In genomic region chr1:154955039-154955717, GRCh38 we compare ENCODE assay signal across 8 cellular contexts. TPM values are rescaled to one million over a fixed set of nuclear protein-coding genes. Genes with fewer than 3 reads are reported as not detected.
DNase-seq lines count a peak whose midpoint lies in the region; ATAC-seq and TF ChIP-seq lines count a peak whose summit lies in the region.

No MANE protein-coding gene starts in this region.

- H3K36me3 ChIP-seq in HUES64 (ENCODE audit: insufficient read depth, low read length) (peaks cover 24% of the 10 kb centered on the region), adrenal gland (replicated peaks in 1 of 2) (peaks cover 0 to 26% of the 10 kb centered on the region in 2 donors), hepatocyte (replicated peaks; ENCODE audit: insufficient read depth, low read depth) (no peaks in the 10 kb centered on the region)

- H3K9ac ChIP-seq in HUES64 (ENCODE audit: low read depth, low read length): peak overlapping the region; percentile 79

- peak; percentile 50 for ATAC-seq in GM19035 (IDR thresholded peaks at IDR 0.05; ENCODE audit: unreplicated experiment)
- peak; percentile 53 for ATAC-seq in SK-N-SH treated with all-trans-retinoic acid at 6 μM for 48 hours
- ATAC-seq in HG03439 (IDR thresholded peaks at IDR 0.05; ENCODE audit: unreplicated experiment): no peak

- intact Hi-C loops in adrenal gland (cut with DNase I): no loop called here

- H2AFZ ChIP-seq in hepatocyte: peak overlapping the region; percentile 38

- POLR2A ChIA-PET in AG04450 (lab: Yijun Ruan, JAX): interaction anchor here (0.5 to 5.5 kb wide), 9 partner anchors 16 to 1758 kb away, joined by 3 to 21 read pairs (median 5); partner anchors contain the start of genes KRTCAP2, PMVK and SHC1

- no peaks in the 10 kb centered on the region for H4K20me1 ChIP-seq in hepatocyte (ENCODE audit: insufficient read depth, poor library complexity, severe bottlenecking)

- H3K4me1 ChIP-seq in HUES64 (ENCODE audit: insufficient read depth, low read length): peaks cover 25% of the 10 kb centered on the region
- H3K4me1 ChIP-seq in adrenal gland (replicated peaks in 1 of 2): peaks cover 41 to 60% of the 10 kb centered on the region in 2 donors
- peaks cover 30% of the 10 kb centered on the region for H3K4me1 ChIP-seq in hepatocyte (ENCODE audit: insufficient read depth)

- DNase-seq in AG04450 (ENCODE audit: low read depth, low spot score): no peak
- DNase-seq in adrenal gland: peak; percentile 55 to 92 (median 73)
- peak; percentile 83 for DNase-seq in hepatocyte (ENCODE audit: low spot score)
- peak; percentile 65 for DNase-seq in retinal pigment epithelial cell (ENCODE audit: low read depth)

- no peak for TF ChIP-seq POLR2A in adrenal gland (IDR thresholded peaks at IDR 0.05)

- H3K9me2 ChIP-seq in hepatocyte (replicated peaks; ENCODE audit: insufficient read depth): no peaks in the 10 kb centered on the region

- H3K9me3 ChIP-seq in AG04450 (ENCODE audit: control insufficient read depth, insufficient read depth, low read length) (no peaks in the 10 kb centered on the region), HUES64 (ENCODE audit: insufficient read depth, low read depth, low read length) (no peaks in the 10 kb centered on the region), adrenal gland (replicated peaks in 1 of 3) (no peaks in the 10 kb centered on the region), hepatocyte (ENCODE audit: low read depth) (no peaks in the 10 kb centered on the region)

- peak overlapping the region; percentile 84 for H3K4me3 ChIP-seq in AG04450 (ENCODE audit: low read depth, low read length)
- H3K4me3 ChIP-seq in HUES64 (ENCODE audit: low read length): peak overlapping the region; percentile 54
- H3K4me3 ChIP-seq in adrenal gland: peak overlapping the region in 2 of 4 donors; percentile 8 to 64
- H3K4me3 ChIP-seq in hepatocyte: peak overlapping the region; percentile 12
- peak overlapping the region; percentile 77 for H3K4me3 ChIP-seq in retinal pigment epithelial cell (ENCODE audit: low read length)

- H3K27me3 ChIP-seq in AG04450 (ENCODE audit: control insufficient read depth, insufficient read depth, low read length) (no peaks in the 10 kb centered on the region), HUES64 (ENCODE audit: insufficient read depth, low read length) (no peaks in the 10 kb centered on the region), adrenal gland (no peaks in the 10 kb centered on the region), hepatocyte (no peaks in the 10 kb centered on the region)

- TF ChIP-seq CTCF in AG04450 (IDR thresholded peaks at IDR 0.05; ENCODE audit: low read depth, low read length) (no peak), adrenal gland (IDR thresholded peaks at IDR 0.05) (no peak), hepatocyte (IDR thresholded peaks at IDR 0.05; ENCODE audit: poor library complexity) (no peak), retinal pigment epithelial cell (conservative IDR thresholded peaks at IDR 0.05; ENCODE audit: low read depth, low read length) (peak; percentile 6)

- H3K27ac ChIP-seq in AG04450 (ENCODE audit: low read depth, low read length) (peak overlapping the region; percentile 88), HUES64 (ENCODE audit: low read depth, low read length) (peak overlapping the region; percentile 92), adrenal gland (peak overlapping the region; percentile 19 to 84 (median 61)), hepatocyte (peak overlapping the region; percentile 74)

- CTCF ChIA-PET in AG04450 (lab: Charles Lee): interaction anchor here (0.7 to 3.8 kb wide), 21 partner anchors 9 to 396 kb away, joined by 3 to 28 read pairs (median 4); partner anchors contain the start of genes ADAM15, LENEP, PMVK and SHC1

- peak overlapping the region; percentile 77 for H3K4me2 ChIP-seq in hepatocyte

- H3K79me2 ChIP-seq in hepatocyte: peaks cover 49% of the 10 kb centered on the region

- 39% methylated on average over 4 of the region's 4 CpGs for WGBS in HUES64
- WGBS in adrenal gland, 4 donors: 0 to 15% (median 10%) methylated on average over 2 to 4 of the region's 4 CpGs
- WGBS in hepatocyte (ENCODE audit: low lambda C conversion rate, missing lambda C conversion rate): 27% methylated on average over 4 of the region's 4 CpGs

TF ChIP-seq in SK-N-SH treated with all-trans-retinoic acid at 6 μM for 48 hours, 23 proteins besides CTCF, POLR2A, EP300 and RAD21:
- TF ChIP-seq TOX (CRISPR knock-in tag; IDR thresholded peaks at IDR 0.05; ENCODE audit: borderline replicate concordance): peak; percentile 32
- TF ChIP-seq OSR1 (CRISPR knock-in tag; IDR thresholded peaks at IDR 0.05): no peak

RNA-seq across cellular contexts. Expression of gene PBXIP1, which starts 0.7 kb away (rescaled TPM):
- polyA plus RNA-seq in AG04450 (2011; rRNA removed) (72.2 and 87.1 TPM in 2 replicates), adrenal gland (100 to 1,000 TPM in 2 of 3 donors, 10 to 100 TPM in 1; 97.0 to 184 (median 110) TPM), hepatocyte (61.0 and 65.5 TPM in 2 replicates)
- 36.1 and 49.5 TPM in 2 replicates for polyA minus RNA-seq in AG04450 (2011; rRNA and poly(A)+ RNA removed)
- 13.2 TPM for polyA plus RNA-seq in HUES64 (2013, experiment 1 of 2)
- polyA plus RNA-seq in HUES64 (2013, experiment 2 of 2): 18.5 TPM
- total RNA-seq in adrenal gland (100 to 1,000 TPM; 120 to 342 (median 271) TPM), hepatocyte (52.4 and 53.0 TPM in 2 replicates)

RNA-seq across cellular contexts. Expression of gene PYGO2, which starts 6.4 kb away (rescaled TPM):
- polyA plus RNA-seq in AG04450 (2011; rRNA removed): 18.1 and 19.3 TPM in 2 replicates
- 14.3 and 14.8 TPM in 2 replicates for polyA minus RNA-seq in AG04450 (2011; rRNA and poly(A)+ RNA removed)
- 25.9 TPM for polyA plus RNA-seq in HUES64 (2013, experiment 1 of 2)
- polyA plus RNA-seq in HUES64 (2013, experiment 2 of 2): 29.4 TPM
- total RNA-seq in adrenal gland: 10 to 100 TPM; 26.2 to 61.1 (median 43.4) TPM
- polyA plus RNA-seq in adrenal gland: 10 to 100 TPM; 28.2 to 44.1 (median 29.2) TPM
- total RNA-seq in hepatocyte: 20.2 and 21.8 TPM in 2 replicates
- 22.3 and 28.3 TPM in 2 replicates for polyA plus RNA-seq in hepatocyte

RNA-seq across cellular contexts. Expression of gene SHC1, which starts 15.4 kb away (rescaled TPM):
- 371 and 409 TPM in 2 replicates for polyA plus RNA-seq in AG04450 (2011; rRNA removed)
- 335 and 453 TPM in 2 replicates for polyA minus RNA-seq in AG04450 (2011; rRNA and poly(A)+ RNA removed)
- polyA plus RNA-seq in HUES64 (2013, experiment 1 of 2): 119 TPM
- 133 TPM for polyA plus RNA-seq in HUES64 (2013, experiment 2 of 2)
- total RNA-seq in adrenal gland: 100 to 1,000 TPM in 7 of 8 donors, 10 to 100 TPM in 1; 86.2 to 240 (median 126) TPM
- polyA plus RNA-seq in adrenal gland: 100 to 1,000 TPM; 167 to 260 (median 249) TPM
- total RNA-seq in hepatocyte: 81.8 and 95.6 TPM in 2 replicates
- 107 and 120 TPM in 2 replicates for polyA plus RNA-seq in hepatocyte

RNA-seq across cellular contexts. Expression of gene PMVK, which starts 18.7 kb away (rescaled TPM):
- polyA plus RNA-seq in AG04450 (2011; rRNA removed) (21.0 and 24.7 TPM in 2 replicates), adrenal gland (10 to 100 TPM; 41.4 to 45.1 (median 42.1) TPM), hepatocyte (53.5 and 59.2 TPM in 2 replicates)
- polyA minus RNA-seq in AG04450 (2011; rRNA and poly(A)+ RNA removed): 9.0 and 10.2 TPM in 2 replicates
- 26.5 TPM for polyA plus RNA-seq in HUES64 (2013, experiment 1 of 2)
- polyA plus RNA-seq in HUES64 (2013, experiment 2 of 2): 26.3 TPM
- total RNA-seq in adrenal gland (10 to 100 TPM; 12.6 to 70.0 (median 43.4) TPM), hepatocyte (12.5 and 18.5 TPM in 2 replicates)

RNA-seq across cellular contexts. Expression of gene CKS1B, which starts 19.3 kb away (rescaled TPM):
- 66.4 and 81.3 TPM in 2 replicates for polyA plus RNA-seq in AG04450 (2011; rRNA removed)
- polyA minus RNA-seq in AG04450 (2011; rRNA and poly(A)+ RNA removed): 32.1 and 34.2 TPM in 2 replicates
- polyA plus RNA-seq in HUES64 (2013, experiment 1 of 2): 351 TPM
- polyA plus RNA-seq in HUES64 (2013, experiment 2 of 2): 391 TPM
- total RNA-seq in adrenal gland: 10 to 100 TPM; 23.2 to 41.4 (median 29.5) TPM
- polyA plus RNA-seq in adrenal gland: 10 to 100 TPM; 12.4 to 51.0 (median 22.3) TPM
- 40.4 and 41.5 TPM in 2 replicates for total RNA-seq in hepatocyte
- polyA plus RNA-seq in hepatocyte: 91.3 and 102 TPM in 2 replicates
